In the genomic region with DNA sequence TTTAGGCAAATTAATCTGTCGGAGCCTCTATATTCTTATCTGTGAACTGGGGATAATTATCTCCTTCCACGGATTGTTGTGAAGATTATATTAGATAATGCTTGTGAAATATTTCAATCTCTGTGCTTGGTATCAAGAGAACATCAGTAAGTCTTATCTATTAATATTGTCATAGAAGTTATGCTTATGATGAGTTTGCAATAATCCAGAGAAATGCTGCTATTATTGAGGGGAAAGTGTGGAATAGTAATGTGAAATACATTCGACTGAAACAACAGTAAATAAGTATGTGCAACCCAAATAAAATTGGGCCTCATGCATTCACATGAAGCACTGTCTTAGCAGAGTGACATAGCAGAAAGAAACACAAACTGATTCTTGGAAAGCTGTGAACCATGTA, we compare ENCODE assay signal across 23 cellular contexts. TPM values are rescaled to one million over a fixed set of nuclear protein-coding genes. Genes with fewer than 3 reads are reported as not detected.
DNase-seq lines count a peak whose midpoint lies in the region; ATAC-seq, FAIRE-seq and TF ChIP-seq lines count a peak whose summit lies in the region.
"Had no signal": no experiment of that assay in that cellular context is flagged by ENCODE, and none has a peak within 500 bp of the region (broad histone marks: within the 10 kb centered on the region; RNA-seq: fewer than 3 reads in every experiment).

No MANE protein-coding gene starts in this region.

- no TSS peak for BruUV-seq in K562 (replicated peaks; lab: Mats Ljungman, UMichigan)

- H3K9me3 ChIP-seq in A549 (0 out of 3 replicates have a peak, but pooled peaks cover 4% of the 10 kb centered on the region), K562 (replicated peaks; ENCODE audit: control insufficient read depth, insufficient read depth, low read depth, low read length) (no peaks in the 10 kb centered on the region), psoas muscle (no peaks in the 10 kb centered on the region), adrenal gland (replicated peaks in 1 of 3) (no peaks in the 10 kb centered on the region)

- no peak for ATAC-seq in A549
- no peak for ATAC-seq in K562
- no peak for ATAC-seq in psoas muscle
- ATAC-seq: CD8-positive, alpha-beta T cell; GM12878 had no signal

- no peaks in the 10 kb centered on the region for H3K9me1 ChIP-seq in K562 (ENCODE audit: control insufficient read depth, insufficient read depth, low read length)

- no peak for TF ChIP-seq RAD21 in A549 (conservative IDR thresholded peaks at IDR 0.05 in 1 of 2, IDR thresholded peaks at IDR 0.05 in 1 of 2)
- TF ChIP-seq RAD21 in K562 (CRISPR knock-in tag; conservative IDR thresholded peaks at IDR 0.05 in 1 of 2, IDR thresholded peaks at IDR 0.05 in 1 of 2) = no peak

- H3K4me2 ChIP-seq in A549 (no peak overlapping the region; the same call in 2 of the 3 replicates), K562 (ENCODE audit: insufficient read depth, low read length) (no peak overlapping the region)
- H3K4me2 ChIP-seq: BLaER1 treated with 17β-estradiol and CSF1 and Interleukin-3, amounts not matched to agents 10 nM and 100 nM had no signal

- TF ChIP-seq EP300 in A549 (IDR thresholded peaks at IDR 0.05) (no peak), K562 (IDR thresholded peaks at IDR 0.05; ENCODE audit: low read length) (no peak)

- 69% methylated on average over 3 of the region's 3 CpGs for WGBS in A549 (ENCODE audit: missing lambda C conversion rate)
- WGBS in K562 (ENCODE audit: insufficient coverage, low coverage, missing lambda C conversion rate) = 21% methylated on average over 3 of the region's 3 CpGs
- WGBS in psoas muscle, 3 donors = 75 to 82% (median 78%) methylated on average over 3 of the region's 3 CpGs
- 62 to 70% (median 64%) methylated on average over 3 of the region's 3 CpGs for WGBS in adrenal gland, 4 donors

- no peak overlapping the region for H3K27ac ChIP-seq in A549
- H3K27ac ChIP-seq in K562 (ENCODE audit: extremely low read depth, low read depth, low read length) = no peak overlapping the region
- H3K27ac ChIP-seq in psoas muscle = peak overlapping the region; percentile 37
- no peak overlapping the region for H3K27ac ChIP-seq in adrenal gland
- H3K27ac ChIP-seq: 22Rv1; BLaER1 treated with 17β-estradiol and CSF1 and Interleukin-3, amounts not matched to agents 10 nM and 100 nM; C4-2B had no signal

- in situ Hi-C loops in K562 (cut with MboI) (no loop called here), G401 (cut with HindIII; ENCODE audit: low sequenced_read_pairs) (no loop called here)

- no peaks in the 10 kb centered on the region for H3K79me2 ChIP-seq in K562 (ENCODE audit: control insufficient read depth, insufficient read depth, low read length)

- DNase-seq in A549 (ENCODE audit: low read depth in 1 of 2, low spot score in 1 of 2) (no peak), K562 (ENCODE audit: extremely low read depth in 1 of 4, low spot score in 3 of 4) (no peak), psoas muscle (no peak), superior temporal gyrus (ENCODE audit: extremely low spot score) (peak; percentile 45), AG20443 (ENCODE audit: low spot score) (no peak), G401 (ENCODE audit: low spot score) (no peak), OCI-M1 (lab: John Stamatoyannopoulos, UW) (no peak), adrenal gland (no peak)
- DNase-seq: ACHN; AML-193; Caco-2; Calu3; CD4-positive, alpha-beta T cell; CD8-positive, alpha-beta T cell; DMS79 treated with DMSO at 0.1 percent for 48 hours; GDM1 had no signal

- TF ChIP-seq POLR2A in A549 (IDR thresholded peaks at IDR 0.05; ENCODE audit: low read length) (no peak), K562 (conservative IDR thresholded peaks at IDR 0.05) (no peak), adrenal gland (IDR thresholded peaks at IDR 0.05) (no peak)

- intact Hi-C loops in K562 (cut with micrococcal nuclease) = no loop called here
- intact Hi-C loops in psoas muscle (cut with DNase I) = loop anchor here in 1 of 2 donors (5.0 kb wide), 1 partner anchor 1848 kb away; no protein-coding TSS in a partner anchor
- intact Hi-C loops in adrenal gland (cut with DNase I) = no loop called here

- no peak overlapping the region for H3K4me3 ChIP-seq in A549
- no peak overlapping the region for H3K4me3 ChIP-seq in K562
- H3K4me3 ChIP-seq in psoas muscle = no peak overlapping the region
- H3K4me3 ChIP-seq in adrenal gland = no peak overlapping the region
- H3K4me3 ChIP-seq: BLaER1 treated with 17β-estradiol and CSF1 and Interleukin-3, amounts not matched to agents 10 nM and 100 nM; GM12878 had no signal

- H4K20me1 ChIP-seq in K562 (replicated peaks; ENCODE audit: control insufficient read depth, insufficient read depth, low read length) = no peaks in the 10 kb centered on the region
- H4K20me1 ChIP-seq: BLaER1 treated with 17β-estradiol and CSF1 and Interleukin-3, amounts not matched to agents 10 nM and 100 nM had no signal

- no peak for TF ChIP-seq CTCF in A549 (IDR thresholded peaks at IDR 0.05)
- TF ChIP-seq CTCF in K562 (IDR thresholded peaks at IDR 0.05 in 2 of 3, conservative IDR thresholded peaks at IDR 0.05 in 1 of 3; ENCODE audit: insufficient read depth in 2 of 3, low read depth in 1 of 3, low read length in 3 of 3) = no peak
- no peak for TF ChIP-seq CTCF in psoas muscle (IDR thresholded peaks at IDR 0.05)
- no peak for TF ChIP-seq CTCF in adrenal gland (IDR thresholded peaks at IDR 0.05)

- CTCF ChIA-PET in A549 (lab: Yijun Ruan, JAX) = no interaction called here
- CTCF ChIA-PET in K562 (lab: Yijun Ruan, JAX; ENCODE audit: low intra/inter-chr PET ratio) = no interaction called here

- H3K27me3 ChIP-seq in K562 (ENCODE audit: control insufficient read depth in 2 of 2, insufficient read depth in 2 of 2, low read length in 2 of 2) = no peaks in the 10 kb centered on the region
- no peaks in the 10 kb centered on the region for H3K27me3 ChIP-seq in psoas muscle (ENCODE audit: insufficient read depth in 3 of 3, low read length in 2 of 3)
- no peaks in the 10 kb centered on the region for H3K27me3 ChIP-seq in adrenal gland
- H3K27me3 ChIP-seq: BLaER1 treated with 17β-estradiol and CSF1 and Interleukin-3, amounts not matched to agents 10 nM and 100 nM had no signal

- no peak overlapping the region for H2AFZ ChIP-seq in K562 (ENCODE audit: low read depth, low read length)

- no peak overlapping the region for H3K9ac ChIP-seq in K562 (ENCODE audit: insufficient read depth in 1 of 2, low read depth in 2 of 2, low read length in 2 of 2)
- H3K9ac ChIP-seq: BLaER1 treated with 17β-estradiol and CSF1 and Interleukin-3, amounts not matched to agents 10 nM and 100 nM had no signal

- H3K4me1 ChIP-seq in A549 = peaks cover 5% of the 10 kb centered on the region; the same call in 1 of the 3 replicates
- H3K4me1 ChIP-seq in K562 (replicated peaks in 1 of 2; ENCODE audit: control insufficient read depth in 2 of 2, insufficient read depth in 2 of 2, low read length in 2 of 2) = no peaks in the 10 kb centered on the region
- peaks cover 75% of the 10 kb centered on the region for H3K4me1 ChIP-seq in psoas muscle
- H3K4me1 ChIP-seq in adrenal gland (replicated peaks in 1 of 2) = peaks cover 4 to 5% of the 10 kb centered on the region in 2 donors
- H3K4me1 ChIP-seq: BLaER1 treated with 17β-estradiol and CSF1 and Interleukin-3, amounts not matched to agents 10 nM and 100 nM; Caco-2 had no signal

- POLR2A ChIA-PET in A549 (lab: Yijun Ruan, JAX) (no interaction called here), K562 (lab: Yijun Ruan, JAX) (no interaction called here)

- no peak for FAIRE-seq in A549 (lab: Jason Lieb, UNC)
- FAIRE-seq in K562 (lab: Jason Lieb, UNC) = no peak
- FAIRE-seq: D721Med, GM12878, GM12892, GM18507 had no signal

- H3K36me3 ChIP-seq in K562 (ENCODE audit: control insufficient read depth, insufficient read depth, low read length) (no peaks in the 10 kb centered on the region), psoas muscle (ENCODE audit: insufficient read depth in 1 of 2, low read depth in 1 of 2) (peaks cover 0 to 21% of the 10 kb centered on the region in 2 donors), adrenal gland (replicated peaks in 1 of 2) (no peaks in the 10 kb centered on the region)

TF ChIP-seq in A549, 52 proteins besides CTCF, POLR2A, EP300 and RAD21 (continues in another document):
- TF ChIP-seq SREBF2 (IDR thresholded peaks at IDR 0.05) (no peak), CHD2 (IDR thresholded peaks at IDR 0.05; ENCODE audit: low read length, partially characterized antibody) (no peak), MAFK (IDR thresholded peaks at IDR 0.05; ENCODE audit: partially characterized antibody) (peak; percentile 39)

TF ChIP-seq in K562, 482 proteins besides CTCF, POLR2A, EP300 and RAD21 (continues in another document):
- TF ChIP-seq SAP30 (IDR thresholded peaks at IDR 0.05; ENCODE audit: borderline replicate concordance, insufficient read depth, low read depth, low read length, poor library complexity, severe bottlenecking) = no peak

RNA-seq across cellular contexts. Expression of a gene that starts 13.7 kb away (rescaled TPM):
- 24.7 TPM in 2 replicates for polyA plus RNA-seq in A549 (2011; rRNA removed)
- polyA plus RNA-seq in A549 (2012; cell fraction: cytosol; rRNA removed) = 4.3 and 4.9 TPM in 2 replicates
- 2.6 and 4.2 TPM in 2 replicates for polyA plus RNA-seq in A549 (2012; cell fraction: nucleus; rRNA removed)
- 5.3 to 6.6 TPM (median 5.7 TPM) in 3 replicates for polyA plus RNA-seq in A549 (2017; fragmentation: RNase III; extraction: RNeasy Plus Mini Kit Qiagen cat#74134 plus additional on column Dnase treatment)
- polyA minus RNA-seq in A549 (2011; rRNA and poly(A)+ RNA removed) = 19.1 and 23.7 TPM in 2 replicates
- 11.2 and 15.6 TPM in 2 replicates for total RNA-seq in K562 (2011; cell fraction: chromatin; rRNA removed; ENCODE audit: low replicate concordance)
- 5.0 and 5.5 TPM in 2 replicates for total RNA-seq in K562 (2011; cell fraction: nucleolus; rRNA removed)
- 4.9 and 5.2 TPM in 2 replicates for total RNA-seq in K562 (2011; cell fraction: nucleoplasm; rRNA removed)
- total RNA-seq in K562 (2014; rRNA removed) = 6.6 and 10.4 TPM in 2 replicates
- 10.6 and 11.6 TPM in 2 replicates for total RNA-seq in K562 (2014; rRNA removed; fragmentation: Illumina TruSeq; extraction: Trizol)
- total RNA-seq in K562 (2015; rRNA removed; fragmentation: Illumina TruSeq; extraction: Trizol) = 8.8 and 9.2 TPM in 2 replicates
- total RNA-seq in K562 (2021) = 8.2 and 8.5 TPM in 2 replicates
- 6.8 and 11.7 TPM in 2 replicates for polyA plus RNA-seq in K562 (2011; rRNA removed)
- 3.3 and 3.5 TPM in 2 replicates for polyA plus RNA-seq in K562 (2011; cell fraction: cytosol; rRNA removed)
- polyA plus RNA-seq in K562 (2011; cell fraction: nucleus; rRNA removed) = 35.6 and 37.0 TPM in 2 replicates
- 5.4 and 9.0 TPM in 2 replicates for polyA plus RNA-seq in K562 (2012)
- polyA plus RNA-seq in K562 (2014; fragmentation: Illumina TruSeq; extraction: Trizol) = 7.3 and 9.3 TPM in 2 replicates
- 1 to 10 TPM; 1.7 to 3.8 TPM for polyA plus RNA-seq in K562 (2014; fragmentation: Nextera tagmentation; extraction: Ambion mirVana)
- polyA plus RNA-seq in K562 (2014; rRNA removed) = 9.7 and 11.5 TPM in 2 replicates
- polyA minus RNA-seq in K562 (2011; rRNA and poly(A)+ RNA removed) = 4.7 and 8.1 TPM in 2 replicates
- 3.7 and 6.9 TPM in 2 replicates for polyA minus RNA-seq in K562 (2011; cell fraction: cytosol; rRNA and poly(A)+ RNA removed)
- polyA minus RNA-seq in K562 (2011; cell fraction: nucleus; rRNA and poly(A)+ RNA removed) = 9.7 TPM in 2 replicates
- total RNA-seq in psoas muscle = 10 to 100 TPM; 20.8 to 47.4 (median 30.7) TPM
- polyA plus RNA-seq in psoas muscle = 10 to 100 TPM in 2 of 3 donors, 1 to 10 TPM in 1; 1.8 to 28.4 (median 13.6) TPM
- 149 and 166 TPM in 2 replicates for total RNA-seq in G401 (2014; rRNA removed; shearing (Covaris generic))
- total RNA-seq in adrenal gland = 10 to 100 TPM; 16.0 to 46.6 (median 30.3) TPM
- polyA plus RNA-seq in adrenal gland = 10 to 100 TPM in 2 of 3 donors, 1 to 10 TPM in 1; 7.9 to 17.8 (median 16.2) TPM
- total RNA-seq: CD4-positive, alpha-beta T cell; CD8-positive, alpha-beta T cell; GM12878 had no signal
- polyA plus RNA-seq: GM12878 had no signal
